ENCODE assay signal across 26 cellular contexts in genomic region chr21:41939391-41939790, GRCh38.
"Had no signal": no experiment of that assay in that cellular context is flagged by ENCODE, and none has a peak within 500 bp of the region (broad histone marks: within the 10 kb centered on the region; RNA-seq: fewer than 3 reads in every experiment).

No MANE protein-coding gene starts in this region.

- H3K27me3 ChIP-seq: right atrium auricular region, right lobe of liver, testis, thyroid gland, transverse colon, upper lobe of left lung, vagina had no signal

- H3K9me3 ChIP-seq: neutrophil, right atrium auricular region, right lobe of liver, testis, thyroid gland, transverse colon, upper lobe of left lung, vagina had no signal

- H3K4me3 Mint-ChIP-seq: mesothelial cell of epicardium; natural killer cell; stimulated activated effector memory CD8-positive, alpha-beta T cell treated with anti-CD3 and anti-CD28 coated beads, Interleukin-12 subunit alpha, Interleukin-12 subunit beta, amount 100 ng/mL, for 72 hours; stimulated activated naive CD8-positive, alpha-beta T cell treated with anti-CD3 and anti-CD28 coated beads, Interleukin-15, amount 100 ng/mL, for 72 hours had no signal

- H3K27me3 Mint-ChIP-seq: naive B cell; progenitor cell of endocrine pancreas; stimulated activated naive CD8-positive, alpha-beta T cell treated with anti-CD3 and anti-CD28 coated beads, Interleukin-15, amount 100 ng/mL, for 72 hours had no signal

- H3K27ac Mint-ChIP-seq: mesothelial cell of epicardium; naive B cell; natural killer cell; progenitor cell of endocrine pancreas; stimulated activated effector memory CD8-positive, alpha-beta T cell treated with anti-CD3 and anti-CD28 coated beads, Interleukin-12 subunit alpha, Interleukin-12 subunit beta, amount 100 ng/mL, for 72 hours; stimulated activated naive CD8-positive, alpha-beta T cell treated with anti-CD3 and anti-CD28 coated beads, Interleukin-15, amount 100 ng/mL, for 72 hours had no signal

- H3K36me3 ChIP-seq: neutrophil, right atrium auricular region, thyroid gland, transverse colon had no signal

- H3K4me1 ChIP-seq: parathyroid adenoma, right atrium auricular region, right lobe of liver, testis, thyroid gland, transverse colon had no signal

- DNase-seq: hippocampal formation; kidney glomerular epithelial cell; left cardiac atrium; mesendoderm; naive B cell; natural killer cell; occipital lobe; right lobe of liver; stimulated activated CD4-positive, alpha-beta T cell treated with anti-CD3 and anti-CD28 coated beads, Interleukin-4, amount 100 ng/mL, for 24 hours; stimulated activated naive CD4-positive, alpha-beta T cell; stimulated activated naive CD8-positive, alpha-beta T cell treated with anti-CD3 and anti-CD28 coated beads, Interleukin-15, amount 100 ng/mL, for 72 hours; substantia nigra; testis; thyroid gland; transverse colon; upper lobe of left lung had no signal

- H3K27ac ChIP-seq: neutrophil, parathyroid adenoma, right atrium auricular region, right lobe of liver, skin epidermis, testis, thyroid gland, transverse colon, upper lobe of left lung, vagina had no signal

- H3K4me1 Mint-ChIP-seq: mesothelial cell of epicardium; naive B cell; natural killer cell; stimulated activated effector memory CD8-positive, alpha-beta T cell treated with anti-CD3 and anti-CD28 coated beads, Interleukin-12 subunit alpha, Interleukin-12 subunit beta, amount 100 ng/mL, for 72 hours; stimulated activated naive CD8-positive, alpha-beta T cell treated with anti-CD3 and anti-CD28 coated beads, Interleukin-15, amount 100 ng/mL, for 72 hours had no signal

- H3K36me3 Mint-ChIP-seq: naive B cell; natural killer cell; stimulated activated effector memory CD8-positive, alpha-beta T cell treated with anti-CD3 and anti-CD28 coated beads, Interleukin-12 subunit alpha, Interleukin-12 subunit beta, amount 100 ng/mL, for 72 hours had no signal

- H3K4me3 ChIP-seq: lung, right atrium auricular region, right lobe of liver, skin epidermis, testis, thyroid gland, transverse colon, upper lobe of left lung, vagina had no signal

- H3K9me3 Mint-ChIP-seq: naive B cell; natural killer cell; stimulated activated effector memory CD8-positive, alpha-beta T cell treated with anti-CD3 and anti-CD28 coated beads, Interleukin-12 subunit alpha, Interleukin-12 subunit beta, amount 100 ng/mL, for 72 hours; stimulated activated naive CD8-positive, alpha-beta T cell treated with anti-CD3 and anti-CD28 coated beads, Interleukin-15, amount 100 ng/mL, for 72 hours had no signal

- ATAC-seq: left cardiac atrium; left lobe of liver; natural killer cell; right lobe of liver; stimulated activated effector memory CD8-positive, alpha-beta T cell treated with anti-CD3 and anti-CD28 coated beads, Interleukin-12 subunit alpha, Interleukin-12 subunit beta, amount 100 ng/mL, for 72 hours; stimulated activated naive CD8-positive, alpha-beta T cell treated with anti-CD3 and anti-CD28 coated beads, Interleukin-15, amount 100 ng/mL, for 72 hours had no signal
